In genomic region chr12:117914686-117915085, GRCh38 we compare ENCODE assay signal across 8 cellular contexts.
"Had no signal": no experiment of that assay in that cellular context is flagged by ENCODE, and none has a peak within 500 bp of the region (broad histone marks: within the 10 kb centered on the region; RNA-seq: fewer than 3 reads in every experiment).

No MANE protein-coding gene starts in this region.

- H3K4me3 ChIP-seq: GM23248, GM23338, HAP-1 had no signal

- H3K4me1 ChIP-seq: HAP-1 had no signal

- H3K9me3 ChIP-seq: HAP-1 had no signal

- H3K27ac ChIP-seq: GM23248 had no signal

- H3K36me3 ChIP-seq: HAP-1 had no signal

- DNase-seq: GM23248, GOT3, H7, H9, HCEC 1CT, HFFc6 had no signal
